ENCODE assay signal across 1 cellular context in genomic region chr15:58065011-58065444, GRCh38.
A peak's percentile ranks its signal among the peaks of the same experiment; 100 is the strongest.
TF ChIP-seq lines count a peak whose summit lies in the region.

No MANE protein-coding gene starts in this region.

TF ChIP-seq in K562, 482 proteins besides CTCF, POLR2A, EP300 and RAD21 (continued from another document):
- no peak for TF ChIP-seq CHD7 (IDR thresholded peaks at IDR 0.05; ENCODE audit: low read depth, low read length)
- TF ChIP-seq RBM14 (IDR thresholded peaks at IDR 0.05; ENCODE audit: borderline replicate concordance, insufficient read depth, low read depth, low read length) = no peak
- TF ChIP-seq HOXB6 (CRISPR knock-in tag; IDR thresholded peaks at IDR 0.05; ENCODE audit: borderline replicate concordance) = no peak
- TF ChIP-seq ZNF124 (CRISPR knock-in tag; IDR thresholded peaks at IDR 0.05) = no peak
- no peak for TF ChIP-seq CBX5 (IDR thresholded peaks at IDR 0.05; ENCODE audit: borderline replicate concordance, low read depth)
- no peak for TF ChIP-seq THAP12 (CRISPR knock-in tag; IDR thresholded peaks at IDR 0.05)
- no peak for TF ChIP-seq ZBTB33 (CRISPR knock-in tag; IDR thresholded peaks at IDR 0.05)
- TF ChIP-seq ERF (CRISPR knock-in tag; IDR thresholded peaks at IDR 0.05) = no peak
- no peak for TF ChIP-seq CCNT2 (IDR thresholded peaks at IDR 0.05; ENCODE audit: borderline replicate concordance, extremely low read depth, insufficient read length, low read depth, low read length)
- TF ChIP-seq ZBTB1 (CRISPR knock-in tag; IDR thresholded peaks at IDR 0.05; ENCODE audit: borderline replicate concordance, low read depth) = no peak
- TF ChIP-seq MAFG (tag; conservative IDR thresholded peaks at IDR 0.05) = no peak
- no peak for TF ChIP-seq ZBTB7A (IDR thresholded peaks at IDR 0.05; ENCODE audit: borderline replicate concordance, control insufficient read depth, low read depth, low read length)
- TF ChIP-seq PURB (CRISPR knock-in tag; IDR thresholded peaks at IDR 0.05; ENCODE audit: low read depth) = no peak
- no peak for TF ChIP-seq POU5F1 (IDR thresholded peaks at IDR 0.05; ENCODE audit: borderline replicate concordance, low read depth, low read length, partially characterized antibody)
- TF ChIP-seq HINFP (tag; conservative IDR thresholded peaks at IDR 0.05; ENCODE audit: low read depth) = peak; percentile 95
- no peak for TF ChIP-seq HSF4 (CRISPR knock-in tag; IDR thresholded peaks at IDR 0.05; ENCODE audit: borderline replicate concordance)
- TF ChIP-seq MCM2 (IDR thresholded peaks at IDR 0.05; ENCODE audit: low read depth) = no peak
- TF ChIP-seq LEF1 (IDR thresholded peaks at IDR 0.05) = no peak
- no peak for TF ChIP-seq GTF2E2 (tag; IDR thresholded peaks at IDR 0.05)
- no peak for TF ChIP-seq MBD2 (IDR thresholded peaks at IDR 0.05; ENCODE audit: borderline replicate concordance, low read depth)
- TF ChIP-seq HCFC1 (IDR thresholded peaks at IDR 0.05; ENCODE audit: low read depth, low read length) = no peak
- no peak for TF ChIP-seq ZSCAN32 (CRISPR knock-in tag; IDR thresholded peaks at IDR 0.05)
- no peak for TF ChIP-seq PTTG1 (tag; IDR thresholded peaks at IDR 0.05; ENCODE audit: low read depth)
- no peak for TF ChIP-seq TAF9B (IDR thresholded peaks at IDR 0.05; ENCODE audit: partially characterized antibody)
- TF ChIP-seq ZBTB12 (CRISPR knock-in tag; IDR thresholded peaks at IDR 0.05) = no peak
- no peak for TF ChIP-seq NR2C1 (IDR thresholded peaks at IDR 0.05)
- no peak for TF ChIP-seq NR2C1 (tag; IDR thresholded peaks at IDR 0.05)
- TF ChIP-seq PATZ1 (CRISPR knock-in tag; IDR thresholded peaks at IDR 0.05; ENCODE audit: borderline replicate concordance) = no peak
